ENCODE assay signal across 1 cellular context in the genomic region with DNA sequence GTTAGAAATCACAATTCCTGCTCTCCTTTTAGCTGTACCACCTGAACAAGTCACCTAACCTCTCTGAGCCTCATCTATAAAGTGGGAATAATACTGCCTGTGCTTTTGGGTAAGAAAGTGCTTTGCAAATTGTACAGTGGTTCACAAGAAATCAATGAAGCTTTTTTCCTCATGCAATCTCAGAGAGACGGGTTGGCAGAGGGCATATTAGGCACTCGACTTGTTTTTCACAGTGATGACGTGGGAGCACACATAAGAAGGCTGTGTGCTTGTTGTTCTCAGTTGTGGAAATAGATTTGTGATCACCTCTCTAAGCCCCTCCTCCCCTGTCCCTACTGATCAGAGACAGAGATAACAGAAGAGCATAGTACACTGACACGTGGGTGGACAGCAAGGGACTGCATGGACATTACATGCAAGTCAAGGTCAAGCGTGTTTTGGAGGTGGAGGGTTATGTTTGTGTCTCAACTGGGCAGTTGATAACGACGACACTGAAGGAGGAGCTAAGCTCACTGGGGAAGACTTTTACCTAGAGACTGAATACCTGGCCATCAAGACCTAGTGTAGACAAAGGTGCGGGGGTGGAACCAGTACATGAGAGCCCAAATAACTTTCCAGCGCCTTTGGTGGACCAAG.
TF ChIP-seq lines count a peak whose summit lies in the region.

No MANE protein-coding gene starts in this region.

TF ChIP-seq in HepG2, 621 proteins besides CTCF, POLR2A, EP300 and RAD21 (continued from another document and continues in another):
- TF ChIP-seq FOXP4 (CRISPR knock-in tag; IDR thresholded peaks at IDR 0.05) (peak; percentile 99), TBL1XR1 (IDR thresholded peaks at IDR 0.05; ENCODE audit: borderline replicate concordance, low read length, partially characterized antibody) (peak; percentile 85), SAFB2 (CRISPR knock-in tag; IDR thresholded peaks at IDR 0.05; ENCODE audit: borderline replicate concordance, low read depth) (no peak), GTF3A (CRISPR knock-in tag; conservative IDR thresholded peaks at IDR 0.05) (0 out of 2 replicates have a peak, but pooled peaks have one; percentile 45), ZNF749 (CRISPR knock-in tag; IDR thresholded peaks at IDR 0.05; ENCODE audit: borderline replicate concordance) (no peak), KLF16 (CRISPR knock-in tag; IDR thresholded peaks at IDR 0.05) (peak in 1 of 2 experiments; percentile 98; a peak in 2 of 4 replicates), JUN (CRISPR knock-in tag; IDR thresholded peaks at IDR 0.05) (peak; percentile 91), ZNF782 (CRISPR knock-in tag; IDR thresholded peaks at IDR 0.05; ENCODE audit: borderline replicate concordance) (no peak), HNF1A (IDR thresholded peaks at IDR 0.05; ENCODE audit: low read depth) (0 out of 2 replicates have a peak, but pooled peaks have one; percentile 69), HNF1A (CRISPR knock-in tag; IDR thresholded peaks at IDR 0.05; ENCODE audit: borderline replicate concordance) (peak; percentile 64; the same call in 1 of the 2 replicates), RBAK (CRISPR knock-in tag; IDR thresholded peaks at IDR 0.05) (no peak), ETS1 (CRISPR knock-in tag; IDR thresholded peaks at IDR 0.05) (0 out of 2 replicates have a peak, but pooled peaks have one; percentile 60), ZGPAT (CRISPR knock-in tag; IDR thresholded peaks at IDR 0.05) (peak; percentile 97), TP53 (CRISPR knock-in tag; conservative IDR thresholded peaks at IDR 0.05) (no peak), DNMT1 (CRISPR knock-in tag; IDR thresholded peaks at IDR 0.05) (no peak), KLF15 (CRISPR knock-in tag; IDR thresholded peaks at IDR 0.05; ENCODE audit: borderline replicate concordance) (no peak), ZEB1 (IDR thresholded peaks at IDR 0.05; ENCODE audit: insufficient replicate concordance, low read depth) (peak; percentile 91), IKZF5 (CRISPR knock-in tag; IDR thresholded peaks at IDR 0.05) (peak; percentile 99), HNF4A (CRISPR knock-in tag; IDR thresholded peaks at IDR 0.05) (peak; percentile 98), HIVEP1 (CRISPR knock-in tag; IDR thresholded peaks at IDR 0.05) (no peak; the same call in 1 of the 2 replicates), POLR2G (IDR thresholded peaks at IDR 0.05; ENCODE audit: low read depth, low read length) (no peak), ZNF496 (CRISPR knock-in tag; IDR thresholded peaks at IDR 0.05; ENCODE audit: insufficient replicate concordance) (no peak), ZMYM4 (CRISPR knock-in tag; IDR thresholded peaks at IDR 0.05) (peak; percentile 70; the same call in 1 of the 2 replicates), ZNF337 (CRISPR knock-in tag; IDR thresholded peaks at IDR 0.05; ENCODE audit: borderline replicate concordance, low read depth) (0 out of 2 replicates have a peak, but pooled peaks have one; percentile 3), MAFG (CRISPR knock-in tag; IDR thresholded peaks at IDR 0.05) (no peak), NFAT5 (CRISPR knock-in tag; IDR thresholded peaks at IDR 0.05) (no peak), SALL1 (CRISPR knock-in tag; IDR thresholded peaks at IDR 0.05) (peak; percentile 100), GZF1 (CRISPR knock-in tag; IDR thresholded peaks at IDR 0.05) (no peak), HMGA1 (CRISPR knock-in tag; conservative IDR thresholded peaks at IDR 0.05) (no peak), ZKSCAN8 (CRISPR knock-in tag; IDR thresholded peaks at IDR 0.05; ENCODE audit: borderline replicate concordance) (peak; percentile 83), YEATS4 (CRISPR knock-in tag; IDR thresholded peaks at IDR 0.05; ENCODE audit: borderline replicate concordance) (peak; percentile 78), ZNF816 (CRISPR knock-in tag; IDR thresholded peaks at IDR 0.05; ENCODE audit: borderline replicate concordance) (no peak; the same call in 1 of the 2 replicates), BCL6 (CRISPR knock-in tag; IDR thresholded peaks at IDR 0.05) (peak; percentile 96), ISX (CRISPR knock-in tag; conservative IDR thresholded peaks at IDR 0.05) (no peak), DPF2 (CRISPR knock-in tag; IDR thresholded peaks at IDR 0.05; ENCODE audit: borderline replicate concordance, low read depth) (peak; percentile 93), ZNF619 (CRISPR knock-in tag; IDR thresholded peaks at IDR 0.05) (no peak), GPN1 (CRISPR knock-in tag; IDR thresholded peaks at IDR 0.05; ENCODE audit: borderline replicate concordance) (no peak), NR2F6 (IDR thresholded peaks at IDR 0.05) (peak; percentile 93), NR2F6 (CRISPR knock-in tag; IDR thresholded peaks at IDR 0.05) (peak; percentile 97)
- TF ChIP-seq, protein P1, sequence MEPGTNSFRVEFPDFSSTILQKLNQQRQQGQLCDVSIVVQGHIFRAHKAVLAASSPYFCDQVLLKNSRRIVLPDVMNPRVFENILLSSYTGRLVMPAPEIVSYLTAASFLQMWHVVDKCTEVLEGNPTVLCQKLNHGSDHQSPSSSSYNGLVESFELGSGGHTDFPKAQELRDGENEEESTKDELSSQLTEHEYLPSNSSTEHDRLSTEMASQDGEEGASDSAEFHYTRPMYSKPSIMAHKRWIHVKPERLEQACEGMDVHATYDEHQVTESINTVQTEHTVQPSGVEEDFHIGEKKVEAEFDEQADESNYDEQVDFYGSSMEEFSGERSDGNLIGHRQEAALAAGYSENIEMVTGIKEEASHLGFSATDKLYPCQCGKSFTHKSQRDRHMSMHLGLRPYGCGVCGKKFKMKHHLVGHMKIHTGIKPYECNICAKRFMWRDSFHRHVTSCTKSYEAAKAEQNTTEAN (CRISPR knock-in tag; conservative IDR thresholded peaks at IDR 0.05): peak; percentile 92; the same call in 1 of the 2 replicates
- TF ChIP-seq, protein P2, sequence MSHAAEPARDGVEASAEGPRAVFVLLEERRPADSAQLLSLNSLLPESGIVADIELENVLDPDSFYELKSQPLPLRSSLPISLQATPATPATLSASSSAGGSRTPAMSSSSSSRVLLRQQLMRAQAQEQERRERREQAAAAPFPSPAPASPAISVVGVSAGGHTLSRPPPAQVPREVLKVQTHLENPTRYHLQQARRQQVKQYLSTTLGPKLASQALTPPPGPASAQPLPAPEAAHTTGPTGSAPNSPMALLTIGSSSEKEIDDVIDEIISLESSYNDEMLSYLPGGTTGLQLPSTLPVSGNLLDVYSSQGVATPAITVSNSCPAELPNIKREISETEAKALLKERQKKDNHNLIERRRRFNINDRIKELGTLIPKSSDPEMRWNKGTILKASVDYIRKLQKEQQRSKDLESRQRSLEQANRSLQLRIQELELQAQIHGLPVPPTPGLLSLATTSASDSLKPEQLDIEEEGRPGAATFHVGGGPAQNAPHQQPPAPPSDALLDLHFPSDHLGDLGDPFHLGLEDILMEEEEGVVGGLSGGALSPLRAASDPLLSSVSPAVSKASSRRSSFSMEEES (CRISPR knock-in tag; IDR thresholded peaks at IDR 0.05): peak; percentile 46; the same call in 1 of the 2 replicates
